In genomic region chr9:128771094-128771721, GRCh38 we compare ENCODE assay signal across 7 cellular contexts. TPM values are rescaled to one million over a fixed set of nuclear protein-coding genes. Genes with fewer than 3 reads are reported as not detected.
DNase-seq lines count a peak whose midpoint lies in the region; ATAC-seq, FAIRE-seq and TF ChIP-seq lines count a peak whose summit lies in the region.

No MANE protein-coding gene starts in this region.

- CTCF ChIA-PET in HepG2 (lab: Yijun Ruan, JAX; ENCODE audit: low intra/inter-chr PET ratio, low total read pairs), result interaction anchor here (1.6 kb wide), 1 partner anchor 38 kb away, joined by 4 read pairs; no protein-coding TSS in a partner anchor

- no peak for TF ChIP-seq POLR2A in HepG2 (IDR thresholded peaks at IDR 0.05; ENCODE audit: insufficient read depth in 1 of 2, low read depth in 2 of 2, low read length in 2 of 2)
- no peak for TF ChIP-seq POLR2A in testis (IDR thresholded peaks at IDR 0.05)

- H3K36me3 ChIP-seq in HepG2 (replicated peaks in 1 of 2; ENCODE audit: control insufficient read depth in 1 of 2, insufficient read depth in 2 of 2, low read length in 2 of 2) (no peaks in the 10 kb centered on the region), testis (ENCODE audit: low read depth, missing control alignments) (no peaks in the 10 kb centered on the region)

- POLR2A ChIA-PET in HepG2 (lab: Yijun Ruan, JAX), result interaction anchor here (0.9 to 1.6 kb wide), 7 partner anchors 9 to 135 kb away, joined by 3 to 7 read pairs (median 5); partner anchors contain the start of genes ENDOG, SPOUT1, TBC1D13 and ZDHHC12

- H3K4me3 ChIP-seq in GM12875 (ENCODE audit: low read depth, low read length) (peak overlapping the region; percentile 71), HepG2 (replicated peaks in 1 of 3; ENCODE audit: insufficient read depth in 1 of 3, low read depth in 2 of 3, low read length in 3 of 3) (peak overlapping the region; percentile 80 to 99 (median 96)), testis (peak overlapping the region; percentile 99 to 100)

- H3K4me1 ChIP-seq in HepG2 (ENCODE audit: insufficient read depth, low read length) (peaks cover 19% of the 10 kb centered on the region), testis (peaks cover 14% of the 10 kb centered on the region)

- WGBS in HepG2 (ENCODE audit: low lambda C conversion rate), result 0% methylated on average over 23 of the region's 28 CpGs
- 0 to 1% methylated on average over 16 to 24 of the region's 28 CpGs for WGBS in testis, 2 donors

- H4K20me1 ChIP-seq in HepG2 (ENCODE audit: insufficient read depth, low read length), result no peaks in the 10 kb centered on the region

- intact Hi-C loops in HepG2 (cut with micrococcal nuclease; ENCODE audit: unreplicated experiment), result loop anchor here (2.0 kb wide), 1 partner anchor 38 kb away; no protein-coding TSS in a partner anchor
- intact Hi-C loops in testis (cut with DNase I; ENCODE audit: low total_unique reads), result no loop called here

- H3K9me3 ChIP-seq in HepG2 (ENCODE audit: low read length) (no peaks in the 10 kb centered on the region), testis (no peaks in the 10 kb centered on the region)

- peak overlapping the region; percentile 79 for H3K9ac ChIP-seq in HepG2 (ENCODE audit: insufficient read depth, low read depth, low read length)

- in situ Hi-C loops in HepG2 (cut with HindIII; ENCODE audit: extremely low pct_ligation_motif_present, low pct_unique_long_range_greater_than_20kb), result no loop called here

- ATAC-seq in HepG2, result peak; percentile 70

- no peak for TF ChIP-seq CTCF in GM12875 (IDR thresholded peaks at IDR 0.05; ENCODE audit: borderline replicate concordance, insufficient read depth, low read depth, low read length)
- no peak for TF ChIP-seq CTCF in HepG2 (CRISPR knock-in tag; IDR thresholded peaks at IDR 0.05)
- no peak for TF ChIP-seq CTCF in testis (IDR thresholded peaks at IDR 0.05)

- DNase-seq in HCEC 1CT (peak; percentile 6), NCI-H69 (lab: John Stamatoyannopoulos, UW) (peak; percentile 68), caudate nucleus (lab: John Stamatoyannopoulos, UW) (peak in 8 of 61 donors; percentile 19 to 74 (median 48)), HepG2 (ENCODE audit: low spot score) (no peak), testis (peak; percentile 32), SIG-M5 (lab: John Stamatoyannopoulos, UW) (no peak)

- H3K27ac ChIP-seq in caudate nucleus (ENCODE audit: low read depth, low read length) (peak overlapping the region; percentile 71), HepG2 (ENCODE audit: extremely low read length, insufficient read depth, low read length) (peak overlapping the region; percentile 68), testis (peak overlapping the region; percentile 79 to 94)

- TF ChIP-seq RAD21 in HepG2 (CRISPR knock-in tag; IDR thresholded peaks at IDR 0.05), result no peak

- peaks cover 16% of the 10 kb centered on the region for H3K79me2 ChIP-seq in HepG2 (ENCODE audit: insufficient read depth, low read length)

- H2AFZ ChIP-seq in HepG2 (ENCODE audit: low read length), result no peak overlapping the region

- no peaks in the 10 kb centered on the region; a peak in 1 of 5 replicates for H3K27me3 ChIP-seq in HepG2 (ENCODE audit: control insufficient read depth in 1 of 2, insufficient read depth in 2 of 2, low read length in 2 of 2)
- no peaks in the 10 kb centered on the region for H3K27me3 ChIP-seq in testis

- H3K4me2 ChIP-seq in HepG2 (ENCODE audit: low read depth, low read length), result peak overlapping the region; percentile 87

- BruUV-seq in HepG2 (replicated peaks; lab: Mats Ljungman, UMichigan), result no TSS peak

- TF ChIP-seq EP300 in HepG2 (IDR thresholded peaks at IDR 0.05; ENCODE audit: low read depth in 2 of 2, low read length in 2 of 2), result no peak
- no peak for TF ChIP-seq EP300 in HepG2 (CRISPR knock-in tag; IDR thresholded peaks at IDR 0.05; ENCODE audit: borderline replicate concordance)

- FAIRE-seq in HepG2 (lab: Jason Lieb, UNC), result peak; percentile 47

RNA-seq across cellular contexts. Expression of gene ZER1, which starts 0.5 kb away (rescaled TPM):
- 7.7 and 9.1 TPM in 2 replicates for total RNA-seq in HepG2 (2016; rRNA removed; fragmentation: Illumina TruSeq; extraction: Trizol)
- total RNA-seq in HepG2 (2016; cell fraction: cytosol; rRNA removed; fragmentation: Illumina TruSeq; extraction: Trizol; ENCODE audit: low read depth), result 3.8 TPM in 2 replicates
- total RNA-seq in HepG2 (2016; cell fraction: insoluble cytoplasmic fraction; rRNA removed; fragmentation: Illumina TruSeq; extraction: Trizol), result 7.2 and 8.2 TPM in 2 replicates
- 8.5 and 8.7 TPM in 2 replicates for total RNA-seq in HepG2 (2016; cell fraction: membrane; rRNA removed; fragmentation: Illumina TruSeq; extraction: Trizol)
- total RNA-seq in HepG2 (2016; cell fraction: nucleus; rRNA removed; fragmentation: Illumina TruSeq; extraction: Trizol), result 5.5 and 5.8 TPM in 2 replicates
- polyA plus RNA-seq in HepG2 (2011; rRNA removed), result 40.0 and 43.9 TPM in 2 replicates
- polyA plus RNA-seq in HepG2 (2011; cell fraction: cytosol; rRNA removed), result 20.7 and 30.4 TPM in 2 replicates
- polyA plus RNA-seq in HepG2 (2011; cell fraction: nucleus; rRNA removed), result 40.7 and 47.4 TPM in 2 replicates
- polyA plus RNA-seq in HepG2 (2012), result 12.9 and 16.4 TPM in 2 replicates
- 2.2 and 3.0 TPM in 2 replicates for polyA plus RNA-seq in HepG2 (2016; cell fraction: cytosol; fragmentation: Illumina TruSeq; extraction: Trizol; ENCODE audit: low read depth)
- 7.0 and 8.8 TPM in 2 replicates for polyA plus RNA-seq in HepG2 (2016; cell fraction: insoluble cytoplasmic fraction; fragmentation: Illumina TruSeq; extraction: Trizol; ENCODE audit: low read depth)
- 5.5 and 6.2 TPM in 2 replicates for polyA plus RNA-seq in HepG2 (2016; cell fraction: membrane; fragmentation: Illumina TruSeq; extraction: Trizol; ENCODE audit: low read depth)
- 7.5 and 8.6 TPM in 2 replicates for polyA plus RNA-seq in HepG2 (2016; cell fraction: nucleus; fragmentation: Illumina TruSeq; extraction: Trizol; ENCODE audit: insufficient read depth, low read depth)
- 73.9 and 109 TPM in 2 replicates for polyA minus RNA-seq in HepG2 (2011; rRNA and poly(A)+ RNA removed; ENCODE audit: low replicate concordance)
- 18.8 and 24.2 TPM in 2 replicates for polyA minus RNA-seq in HepG2 (2011; cell fraction: cytosol; rRNA and poly(A)+ RNA removed)
- polyA minus RNA-seq in HepG2 (2011; cell fraction: nucleus; rRNA and poly(A)+ RNA removed), result 12.8 and 14.9 TPM in 2 replicates
- total RNA-seq in testis, result 100 to 1,000 TPM in 1 of 2 donors, 10 to 100 TPM in 1; 96.8 to 112 TPM
- 118 TPM for polyA plus RNA-seq in testis (ENCODE audit: insufficient read depth, low read depth, low replicate concordance)

RNA-seq across cellular contexts. Expression of gene TBC1D13, which starts 15.8 kb away (rescaled TPM):
- total RNA-seq in HepG2 (2016; rRNA removed; fragmentation: Illumina TruSeq; extraction: Trizol) (17.9 and 18.4 TPM in 2 replicates), testis (10 to 100 TPM; 14.3 to 15.7 TPM)
- total RNA-seq in HepG2 (2016; cell fraction: cytosol; rRNA removed; fragmentation: Illumina TruSeq; extraction: Trizol; ENCODE audit: low read depth), result 4.5 and 4.6 TPM in 2 replicates
- total RNA-seq in HepG2 (2016; cell fraction: insoluble cytoplasmic fraction; rRNA removed; fragmentation: Illumina TruSeq; extraction: Trizol), result 14.1 and 19.9 TPM in 2 replicates
- total RNA-seq in HepG2 (2016; cell fraction: membrane; rRNA removed; fragmentation: Illumina TruSeq; extraction: Trizol), result 16.9 and 17.6 TPM in 2 replicates
- 10.2 and 11.5 TPM in 2 replicates for total RNA-seq in HepG2 (2016; cell fraction: nucleus; rRNA removed; fragmentation: Illumina TruSeq; extraction: Trizol)
- polyA plus RNA-seq in HepG2 (2011; rRNA removed) (18.6 and 19.7 TPM in 2 replicates), testis (ENCODE audit: insufficient read depth, low read depth, low replicate concordance) (15.5 TPM)
- 10.4 and 11.9 TPM in 2 replicates for polyA plus RNA-seq in HepG2 (2011; cell fraction: cytosol; rRNA removed)
- 17.0 and 19.7 TPM in 2 replicates for polyA plus RNA-seq in HepG2 (2011; cell fraction: nucleus; rRNA removed)
- 12.5 and 15.0 TPM in 2 replicates for polyA plus RNA-seq in HepG2 (2012)
- polyA plus RNA-seq in HepG2 (2016; cell fraction: cytosol; fragmentation: Illumina TruSeq; extraction: Trizol; ENCODE audit: low read depth), result 4.3 and 4.4 TPM in 2 replicates
- 18.1 and 21.0 TPM in 2 replicates for polyA plus RNA-seq in HepG2 (2016; cell fraction: insoluble cytoplasmic fraction; fragmentation: Illumina TruSeq; extraction: Trizol; ENCODE audit: low read depth)
- 14.5 and 15.5 TPM in 2 replicates for polyA plus RNA-seq in HepG2 (2016; cell fraction: membrane; fragmentation: Illumina TruSeq; extraction: Trizol; ENCODE audit: low read depth)
- polyA plus RNA-seq in HepG2 (2016; cell fraction: nucleus; fragmentation: Illumina TruSeq; extraction: Trizol; ENCODE audit: insufficient read depth, low read depth), result 20.4 and 21.2 TPM in 2 replicates
- polyA minus RNA-seq in HepG2 (2011; rRNA and poly(A)+ RNA removed; ENCODE audit: low replicate concordance), result 24.8 and 50.6 TPM in 2 replicates
- polyA minus RNA-seq in HepG2 (2011; cell fraction: cytosol; rRNA and poly(A)+ RNA removed), result 4.6 and 8.1 TPM in 2 replicates
- 7.9 and 9.4 TPM in 2 replicates for polyA minus RNA-seq in HepG2 (2011; cell fraction: nucleus; rRNA and poly(A)+ RNA removed)

RNA-seq across cellular contexts. Expression of gene ENDOG, which starts 47.1 kb away (rescaled TPM):
- 26.3 and 28.7 TPM in 2 replicates for total RNA-seq in HepG2 (2016; rRNA removed; fragmentation: Illumina TruSeq; extraction: Trizol)
- total RNA-seq in HepG2 (2016; cell fraction: cytosol; rRNA removed; fragmentation: Illumina TruSeq; extraction: Trizol; ENCODE audit: low read depth), result 6.7 and 7.2 TPM in 2 replicates
- total RNA-seq in HepG2 (2016; cell fraction: insoluble cytoplasmic fraction; rRNA removed; fragmentation: Illumina TruSeq; extraction: Trizol), result 27.5 and 28.8 TPM in 2 replicates
- 10.8 and 11.3 TPM in 2 replicates for total RNA-seq in HepG2 (2016; cell fraction: membrane; rRNA removed; fragmentation: Illumina TruSeq; extraction: Trizol)
- 7.2 and 8.7 TPM in 2 replicates for total RNA-seq in HepG2 (2016; cell fraction: nucleus; rRNA removed; fragmentation: Illumina TruSeq; extraction: Trizol)
- polyA plus RNA-seq in HepG2 (2011; rRNA removed), result 28.8 and 31.5 TPM in 2 replicates
- polyA plus RNA-seq in HepG2 (2011; cell fraction: cytosol; rRNA removed), result 27.0 and 54.5 TPM in 2 replicates
- polyA plus RNA-seq in HepG2 (2011; cell fraction: nucleus; rRNA removed), result 24.4 and 27.0 TPM in 2 replicates
- polyA plus RNA-seq in HepG2 (2012), result 8.6 and 10.1 TPM in 2 replicates
- polyA plus RNA-seq in HepG2 (2016; cell fraction: cytosol; fragmentation: Illumina TruSeq; extraction: Trizol; ENCODE audit: low read depth), result 6.3 and 7.3 TPM in 2 replicates
- 25.1 and 28.1 TPM in 2 replicates for polyA plus RNA-seq in HepG2 (2016; cell fraction: insoluble cytoplasmic fraction; fragmentation: Illumina TruSeq; extraction: Trizol; ENCODE audit: low read depth)
- 8.7 and 9.3 TPM in 2 replicates for polyA plus RNA-seq in HepG2 (2016; cell fraction: membrane; fragmentation: Illumina TruSeq; extraction: Trizol; ENCODE audit: low read depth)
- 15.7 and 17.2 TPM in 2 replicates for polyA plus RNA-seq in HepG2 (2016; cell fraction: nucleus; fragmentation: Illumina TruSeq; extraction: Trizol; ENCODE audit: insufficient read depth, low read depth)
- 33.6 and 37.4 TPM in 2 replicates for polyA minus RNA-seq in HepG2 (2011; rRNA and poly(A)+ RNA removed; ENCODE audit: low replicate concordance)
- 12.2 and 15.3 TPM in 2 replicates for polyA minus RNA-seq in HepG2 (2011; cell fraction: cytosol; rRNA and poly(A)+ RNA removed)
- 4.6 and 5.7 TPM in 2 replicates for polyA minus RNA-seq in HepG2 (2011; cell fraction: nucleus; rRNA and poly(A)+ RNA removed)
- total RNA-seq in testis, result 10 to 100 TPM; 28.9 to 30.4 TPM
- polyA plus RNA-seq in testis (ENCODE audit: insufficient read depth, low read depth, low replicate concordance), result 33.9 TPM

RNA-seq across cellular contexts. Expression of gene ZDHHC12, which starts 47.3 kb away (rescaled TPM):
- total RNA-seq in HepG2 (2016; rRNA removed; fragmentation: Illumina TruSeq; extraction: Trizol) (18.3 and 28.0 TPM in 2 replicates), testis (10 to 100 TPM; 36.4 to 57.5 TPM)
- total RNA-seq in HepG2 (2016; cell fraction: cytosol; rRNA removed; fragmentation: Illumina TruSeq; extraction: Trizol; ENCODE audit: low read depth), result 51.5 and 53.9 TPM in 2 replicates
- total RNA-seq in HepG2 (2016; cell fraction: insoluble cytoplasmic fraction; rRNA removed; fragmentation: Illumina TruSeq; extraction: Trizol), result 16.7 and 27.4 TPM in 2 replicates
- 51.9 and 59.6 TPM in 2 replicates for total RNA-seq in HepG2 (2016; cell fraction: membrane; rRNA removed; fragmentation: Illumina TruSeq; extraction: Trizol)
- 16.4 and 20.2 TPM in 2 replicates for total RNA-seq in HepG2 (2016; cell fraction: nucleus; rRNA removed; fragmentation: Illumina TruSeq; extraction: Trizol)
- polyA plus RNA-seq in HepG2 (2011; rRNA removed) (25.4 and 29.8 TPM in 2 replicates), testis (ENCODE audit: insufficient read depth, low read depth, low replicate concordance) (39.3 TPM)
- polyA plus RNA-seq in HepG2 (2011; cell fraction: cytosol; rRNA removed), result 15.9 and 40.6 TPM in 2 replicates
- polyA plus RNA-seq in HepG2 (2011; cell fraction: nucleus; rRNA removed), result 29.4 and 31.6 TPM in 2 replicates
- polyA plus RNA-seq in HepG2 (2012), result 11.6 and 12.2 TPM in 2 replicates
- 84.8 and 87.3 TPM in 2 replicates for polyA plus RNA-seq in HepG2 (2016; cell fraction: cytosol; fragmentation: Illumina TruSeq; extraction: Trizol; ENCODE audit: low read depth)
- 22.5 and 29.9 TPM in 2 replicates for polyA plus RNA-seq in HepG2 (2016; cell fraction: insoluble cytoplasmic fraction; fragmentation: Illumina TruSeq; extraction: Trizol; ENCODE audit: low read depth)
- polyA plus RNA-seq in HepG2 (2016; cell fraction: membrane; fragmentation: Illumina TruSeq; extraction: Trizol; ENCODE audit: low read depth), result 72.3 and 73.2 TPM in 2 replicates
- 36.7 and 39.0 TPM in 2 replicates for polyA plus RNA-seq in HepG2 (2016; cell fraction: nucleus; fragmentation: Illumina TruSeq; extraction: Trizol; ENCODE audit: insufficient read depth, low read depth)
- polyA minus RNA-seq in HepG2 (2011; rRNA and poly(A)+ RNA removed; ENCODE audit: low replicate concordance), result 29.6 and 45.3 TPM in 2 replicates
- 11.2 and 11.3 TPM in 2 replicates for polyA minus RNA-seq in HepG2 (2011; cell fraction: cytosol; rRNA and poly(A)+ RNA removed)
- polyA minus RNA-seq in HepG2 (2011; cell fraction: nucleus; rRNA and poly(A)+ RNA removed), result 6.6 and 8.6 TPM in 2 replicates

RNA-seq across cellular contexts. Expression of gene SPOUT1, which starts 58.4 kb away (rescaled TPM):
- total RNA-seq in HepG2 (2016; rRNA removed; fragmentation: Illumina TruSeq; extraction: Trizol) (39.0 and 39.7 TPM in 2 replicates), testis (10 to 100 TPM; 34.0 to 43.2 TPM)
- total RNA-seq in HepG2 (2016; cell fraction: cytosol; rRNA removed; fragmentation: Illumina TruSeq; extraction: Trizol; ENCODE audit: low read depth), result 23.3 and 28.0 TPM in 2 replicates
- total RNA-seq in HepG2 (2016; cell fraction: insoluble cytoplasmic fraction; rRNA removed; fragmentation: Illumina TruSeq; extraction: Trizol), result 32.9 and 42.5 TPM in 2 replicates
- 13.5 and 14.0 TPM in 2 replicates for total RNA-seq in HepG2 (2016; cell fraction: membrane; rRNA removed; fragmentation: Illumina TruSeq; extraction: Trizol)
- total RNA-seq in HepG2 (2016; cell fraction: nucleus; rRNA removed; fragmentation: Illumina TruSeq; extraction: Trizol), result 19.1 and 26.6 TPM in 2 replicates
- polyA plus RNA-seq in HepG2 (2011; rRNA removed) (45.8 and 56.5 TPM in 2 replicates), testis (ENCODE audit: insufficient read depth, low read depth, low replicate concordance) (14.4 TPM)
- 13.7 and 19.1 TPM in 2 replicates for polyA plus RNA-seq in HepG2 (2011; cell fraction: cytosol; rRNA removed)
- polyA plus RNA-seq in HepG2 (2011; cell fraction: nucleus; rRNA removed), result 341 and 371 TPM in 2 replicates
- polyA plus RNA-seq in HepG2 (2012), result 21.0 and 38.5 TPM in 2 replicates
- 6.7 and 8.9 TPM in 2 replicates for polyA plus RNA-seq in HepG2 (2016; cell fraction: cytosol; fragmentation: Illumina TruSeq; extraction: Trizol; ENCODE audit: low read depth)
- 46.4 and 46.6 TPM in 2 replicates for polyA plus RNA-seq in HepG2 (2016; cell fraction: insoluble cytoplasmic fraction; fragmentation: Illumina TruSeq; extraction: Trizol; ENCODE audit: low read depth)
- 11.8 and 11.9 TPM in 2 replicates for polyA plus RNA-seq in HepG2 (2016; cell fraction: membrane; fragmentation: Illumina TruSeq; extraction: Trizol; ENCODE audit: low read depth)
- 77.1 and 80.1 TPM in 2 replicates for polyA plus RNA-seq in HepG2 (2016; cell fraction: nucleus; fragmentation: Illumina TruSeq; extraction: Trizol; ENCODE audit: insufficient read depth, low read depth)
- 84.6 and 145 TPM in 2 replicates for polyA minus RNA-seq in HepG2 (2011; rRNA and poly(A)+ RNA removed; ENCODE audit: low replicate concordance)
- 7.4 and 11.6 TPM in 2 replicates for polyA minus RNA-seq in HepG2 (2011; cell fraction: cytosol; rRNA and poly(A)+ RNA removed)
- 24.6 and 26.2 TPM in 2 replicates for polyA minus RNA-seq in HepG2 (2011; cell fraction: nucleus; rRNA and poly(A)+ RNA removed)

Comparison
In these comparisons a context has a peak if more than half of its experiments do, and no peak if none do; other contexts are left out.
1. DNase-seq: peak in HCEC 1CT (single experiment), NCI-H69 (single experiment) and testis (single experiment); none in HepG2 (single experiment) and SIG-M5 (single experiment).
2. RNA of gene ZER1, which starts 0.5 kb away (total RNA-seq): 96.8 to 112 TPM in testis; 3.8 to 9.1 TPM in HepG2; every median in the first group is over 4 times any median in the second.
3. Peak in every context shown above with its lines, with median percentiles within 50 percentile points of each other: H3K4me3 ChIP-seq and H3K27ac ChIP-seq.